ENCODE assay signal across 11 cellular contexts in genomic region chr6:127404133-127404532, GRCh38. TPM values are rescaled to one million over a fixed set of nuclear protein-coding genes. Genes with fewer than 3 reads are reported as not detected.
A peak's percentile ranks its signal among the peaks of the same experiment; 100 is the strongest.
DNase-seq lines count a peak whose midpoint lies in the region; ATAC-seq and TF ChIP-seq lines count a peak whose summit lies in the region.
"Had no signal": no experiment of that assay in that cellular context is flagged by ENCODE, and none has a peak within 500 bp of the region (broad histone marks: within the 10 kb centered on the region; RNA-seq: fewer than 3 reads in every experiment).

No MANE protein-coding gene starts in this region.

- no peak overlapping the region for H3K4me3 Mint-ChIP-seq in activated CD8-positive, alpha-beta T cell treated with anti-CD3 and anti-CD28 coated beads for 36 hours
- H3K4me3 Mint-ChIP-seq in activated CD8-positive, alpha-beta T cell treated with anti-CD3 and anti-CD28 coated beads, Interleukin-2, amount 10 ng/mL, durations not matched to agents 7 days and 5 days: no peak overlapping the region
- peak overlapping the region; percentile 8 for H3K4me3 Mint-ChIP-seq in stimulated activated effector memory CD8-positive, alpha-beta T cell treated with anti-CD3 and anti-CD28 coated beads, Interleukin-12 subunit alpha, Interleukin-12 subunit beta, amount 100 ng/mL, for 72 hours

- CTCF ChIA-PET in activated CD8-positive, alpha-beta T cell treated with anti-CD3 and anti-CD28 coated beads for 36 hours (lab: Charles Lee): no interaction called here
- CTCF ChIA-PET in activated CD8-positive, alpha-beta T cell treated with anti-CD3 and anti-CD28 coated beads, Interleukin-2, amount 10 ng/mL, durations not matched to agents 7 days and 5 days (lab: Charles Lee): no interaction called here

- peaks cover 1% of the 10 kb centered on the region for H3K27me3 Mint-ChIP-seq in activated CD8-positive, alpha-beta T cell treated with anti-CD3 and anti-CD28 coated beads for 36 hours
- peaks cover 4% of the 10 kb centered on the region for H3K27me3 Mint-ChIP-seq in activated CD8-positive, alpha-beta T cell treated with anti-CD3 and anti-CD28 coated beads, Interleukin-2, amount 10 ng/mL, durations not matched to agents 7 days and 5 days (ENCODE audit: low read depth)

- peaks cover 15% of the 10 kb centered on the region for H3K4me1 Mint-ChIP-seq in activated CD8-positive, alpha-beta T cell treated with anti-CD3 and anti-CD28 coated beads for 36 hours (ENCODE audit: low read depth)
- peaks cover 4% of the 10 kb centered on the region for H3K4me1 Mint-ChIP-seq in activated CD8-positive, alpha-beta T cell treated with anti-CD3 and anti-CD28 coated beads, Interleukin-2, amount 10 ng/mL, durations not matched to agents 7 days and 5 days (ENCODE audit: low read depth)
- peaks cover 18% of the 10 kb centered on the region for H3K4me1 Mint-ChIP-seq in stimulated activated effector memory CD8-positive, alpha-beta T cell treated with anti-CD3 and anti-CD28 coated beads, Interleukin-12 subunit alpha, Interleukin-12 subunit beta, amount 100 ng/mL, for 72 hours

- no peaks in the 10 kb centered on the region for H3K36me3 Mint-ChIP-seq in activated CD8-positive, alpha-beta T cell treated with anti-CD3 and anti-CD28 coated beads for 36 hours (ENCODE audit: low read depth)
- H3K36me3 Mint-ChIP-seq in activated CD8-positive, alpha-beta T cell treated with anti-CD3 and anti-CD28 coated beads, Interleukin-2, amount 10 ng/mL, durations not matched to agents 7 days and 5 days (ENCODE audit: low read depth): no peaks in the 10 kb centered on the region
- H3K36me3 Mint-ChIP-seq in stimulated activated effector memory CD8-positive, alpha-beta T cell treated with anti-CD3 and anti-CD28 coated beads, Interleukin-12 subunit alpha, Interleukin-12 subunit beta, amount 100 ng/mL, for 72 hours: no peaks in the 10 kb centered on the region

- H3K27me3 ChIP-seq in BE2C: no peaks in the 10 kb centered on the region
- H3K27me3 ChIP-seq: sigmoid colon had no signal

- ATAC-seq in activated CD8-positive, alpha-beta T cell treated with anti-CD3 and anti-CD28 coated beads for 36 hours: peak; percentile 13
- no peak for ATAC-seq in activated CD8-positive, alpha-beta T cell treated with anti-CD3 and anti-CD28 coated beads, Interleukin-2, amount 10 ng/mL, durations not matched to agents 7 days and 5 days
- peak; percentile 58 for ATAC-seq in GM21825 (IDR thresholded peaks at IDR 0.05; ENCODE audit: unreplicated experiment)
- peak; percentile 81 for ATAC-seq in HG03439 (IDR thresholded peaks at IDR 0.05; ENCODE audit: unreplicated experiment)
- ATAC-seq in stimulated activated effector memory CD8-positive, alpha-beta T cell treated with anti-CD3 and anti-CD28 coated beads, Interleukin-12 subunit alpha, Interleukin-12 subunit beta, amount 100 ng/mL, for 72 hours: no peak
- ATAC-seq: left ventricle myocardium superior had no signal

- no peaks in the 10 kb centered on the region for H3K9me3 ChIP-seq in BE2C
- H3K9me3 ChIP-seq: sigmoid colon had no signal

- no peaks in the 10 kb centered on the region for H3K4me1 ChIP-seq in BE2C
- H3K4me1 ChIP-seq: sigmoid colon had no signal

- no peak for TF ChIP-seq CTCF in activated CD8-positive, alpha-beta T cell treated with anti-CD3 and anti-CD28 coated beads for 36 hours (IDR thresholded peaks at IDR 0.05)
- TF ChIP-seq CTCF in BE2C (IDR thresholded peaks at IDR 0.05; ENCODE audit: low read depth, low read length): no peak

- intact Hi-C loops in activated CD8-positive, alpha-beta T cell treated with anti-CD3 and anti-CD28 coated beads for 36 hours (cut with micrococcal nuclease): no loop called here

- DNase-seq in activated CD8-positive, alpha-beta T cell treated with anti-CD3 and anti-CD28 coated beads for 36 hours: no peak
- no peak for DNase-seq in activated CD8-positive, alpha-beta T cell treated with anti-CD3 and anti-CD28 coated beads, Interleukin-2, amount 10 ng/mL, durations not matched to agents 7 days and 5 days
- DNase-seq in stimulated activated effector memory CD8-positive, alpha-beta T cell treated with anti-CD3 and anti-CD28 coated beads, Interleukin-12 subunit alpha, Interleukin-12 subunit beta, amount 100 ng/mL, for 72 hours (ENCODE audit: low spot score in 2 of 2): no peak
- DNase-seq in NCI-H146 (lab: John Stamatoyannopoulos, UW) (no peak), T1000 (lab: John Stamatoyannopoulos, UW) (no peak), BE2C (no peak)
- DNase-seq: anterior cingulate cortex, left ventricle myocardium superior, sigmoid colon had no signal

- peak overlapping the region; percentile 27 for H3K27ac Mint-ChIP-seq in activated CD8-positive, alpha-beta T cell treated with anti-CD3 and anti-CD28 coated beads for 36 hours
- H3K27ac Mint-ChIP-seq in activated CD8-positive, alpha-beta T cell treated with anti-CD3 and anti-CD28 coated beads, Interleukin-2, amount 10 ng/mL, durations not matched to agents 7 days and 5 days: no peak overlapping the region
- peak overlapping the region; percentile 88 for H3K27ac Mint-ChIP-seq in stimulated activated effector memory CD8-positive, alpha-beta T cell treated with anti-CD3 and anti-CD28 coated beads, Interleukin-12 subunit alpha, Interleukin-12 subunit beta, amount 100 ng/mL, for 72 hours

- H3K36me3 ChIP-seq in BE2C: no peaks in the 10 kb centered on the region
- H3K36me3 ChIP-seq: sigmoid colon had no signal

- H3K4me3 ChIP-seq in BE2C (ENCODE audit: low read depth, low read length): no peak overlapping the region
- H3K4me3 ChIP-seq: sigmoid colon had no signal

- POLR2A ChIA-PET in activated CD8-positive, alpha-beta T cell treated with anti-CD3 and anti-CD28 coated beads for 36 hours (lab: Charles Lee): no interaction called here
- POLR2A ChIA-PET in activated CD8-positive, alpha-beta T cell treated with anti-CD3 and anti-CD28 coated beads, Interleukin-2, amount 10 ng/mL, durations not matched to agents 7 days and 5 days (lab: Charles Lee): no interaction called here

- H3K9me3 Mint-ChIP-seq in activated CD8-positive, alpha-beta T cell treated with anti-CD3 and anti-CD28 coated beads for 36 hours: peaks cover 6% of the 10 kb centered on the region
- no peaks in the 10 kb centered on the region for H3K9me3 Mint-ChIP-seq in activated CD8-positive, alpha-beta T cell treated with anti-CD3 and anti-CD28 coated beads, Interleukin-2, amount 10 ng/mL, durations not matched to agents 7 days and 5 days (ENCODE audit: insufficient read depth)
- H3K9me3 Mint-ChIP-seq in stimulated activated effector memory CD8-positive, alpha-beta T cell treated with anti-CD3 and anti-CD28 coated beads, Interleukin-12 subunit alpha, Interleukin-12 subunit beta, amount 100 ng/mL, for 72 hours: no peaks in the 10 kb centered on the region

RNA-seq across cellular contexts. Expression of gene KIAA0408, which starts 55.1 kb away (rescaled TPM):
- total RNA-seq in activated CD8-positive, alpha-beta T cell treated with anti-CD3 and anti-CD28 coated beads for 36 hours: 1 to 10 TPM; 1.8 to 2.6 TPM
- total RNA-seq in activated CD8-positive, alpha-beta T cell treated with anti-CD3 and anti-CD28 coated beads, Interleukin-2, amount 10 ng/mL, durations not matched to agents 7 days and 5 days: 1 to 10 TPM; 2.6 to 3.1 TPM
- polyA plus RNA-seq in BE2C (2012; ENCODE audit: insufficient read depth, insufficient read length, low read depth): 33.3 TPM

Comparison
In these comparisons a context has a peak if more than half of its experiments do, and no peak if none do; other contexts are left out.
1. ATAC-seq: peak in activated CD8-positive, alpha-beta T cell treated with anti-CD3 and anti-CD28 coated beads for 36 hours (single experiment), GM21825 (single experiment) and HG03439 (single experiment); none in activated CD8-positive, alpha-beta T cell treated with anti-CD3 and anti-CD28 coated beads, Interleukin-2, amount 10 ng/mL, durations not matched to agents 7 days and 5 days (single experiment) and stimulated activated effector memory CD8-positive, alpha-beta T cell treated with anti-CD3 and anti-CD28 coated beads, Interleukin-12 subunit alpha, Interleukin-12 subunit beta, amount 100 ng/mL, for 72 hours (single experiment).